Comparison of ENCODE assay signal across 14 cellular contexts in the genomic region with DNA sequence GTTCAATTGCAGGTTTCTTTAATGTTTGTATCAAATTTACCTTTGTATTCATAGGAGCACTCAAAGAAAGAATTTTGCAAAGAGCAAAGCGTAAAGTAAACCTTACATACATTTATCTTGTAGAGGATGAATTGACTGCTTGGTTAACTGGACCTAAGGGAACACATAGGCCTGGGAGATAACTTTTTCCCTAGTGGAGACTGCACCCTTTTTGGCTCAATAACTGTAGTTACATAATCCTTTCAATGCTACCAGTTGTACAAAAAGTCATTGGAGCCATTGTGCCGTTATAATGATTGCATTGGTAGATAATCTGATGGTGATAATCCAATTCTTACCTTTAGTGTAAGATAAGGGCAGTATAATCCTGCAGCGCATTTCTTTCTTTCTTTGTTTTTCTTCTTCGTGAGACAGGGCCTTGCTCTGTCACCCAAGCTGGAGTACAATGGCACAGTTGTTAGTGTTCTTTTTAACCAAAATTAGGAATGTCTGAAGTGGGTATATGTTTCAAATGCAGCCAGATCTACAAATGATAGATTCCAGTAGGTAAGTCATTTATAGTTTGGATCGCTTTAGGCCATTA. TPM values are rescaled to one million over a fixed set of nuclear protein-coding genes. Genes with fewer than 3 reads are reported as not detected.
DNase-seq lines count a peak whose midpoint lies in the region; ATAC-seq and TF ChIP-seq lines count a peak whose summit lies in the region.
"Had no signal": no experiment of that assay in that cellular context is flagged by ENCODE, and none has a peak within 500 bp of the region (broad histone marks: within the 10 kb centered on the region; RNA-seq: fewer than 3 reads in every experiment).

No MANE protein-coding gene starts in this region.

- no peak overlapping the region for H3K4me3 ChIP-seq in neutrophil (ENCODE audit: low read depth in 1 of 2, low read length in 1 of 2)
- H3K4me3 ChIP-seq: A549, GM23248 had no signal

- H3K27me3 ChIP-seq in neutrophil = no peaks in the 10 kb centered on the region
- H3K27me3 ChIP-seq: BE2C had no signal

- TF ChIP-seq CTCF in neutrophil (IDR thresholded peaks at IDR 0.05) = no peak

- peaks cover 41% of the 10 kb centered on the region for H3K36me3 ChIP-seq in neutrophil
- H3K36me3 ChIP-seq: BE2C had no signal

- ATAC-seq in HG03196 (IDR thresholded peaks at IDR 0.05; ENCODE audit: unreplicated experiment) = no peak
- ATAC-seq: A549 had no signal

- peak overlapping the region; percentile 53 for H3K27ac ChIP-seq in caudate nucleus (ENCODE audit: low read depth, low read length)
- peak overlapping the region; percentile 39 for H3K27ac ChIP-seq in neutrophil
- peak overlapping the region; percentile 62 for H3K27ac ChIP-seq in temporal lobe (ENCODE audit: low read depth, low read length)
- H3K27ac ChIP-seq: A549, C4-2B, GM23248 had no signal

- DNase-seq in caudate nucleus (lab: John Stamatoyannopoulos, UW) (no peak), globus pallidus (ENCODE audit: low spot score) (peak; percentile 59), HuH-7.5 (ENCODE audit: low spot score) (no peak)
- no peak for DNase-seq in stimulated activated CD4-positive, alpha-beta T cell treated with anti-CD3 and anti-CD28 coated beads, Interleukin-12 subunit alpha, Interleukin-12 subunit beta, amount 100 ng/mL, for 4 hours
- DNase-seq: BE2C; CD4-positive, alpha-beta memory T cell; DND-41; GDM1; GM23248 had no signal

- peaks cover 0 to 4% of the 10 kb centered on the region in 2 experiments for H3K4me1 ChIP-seq in neutrophil (ENCODE audit: control insufficient read depth in 1 of 2, insufficient read depth in 1 of 2, low read depth in 1 of 2, low read length in 1 of 2)
- H3K4me1 ChIP-seq: BE2C had no signal

- no peaks in the 10 kb centered on the region for H3K9me3 ChIP-seq in neutrophil
- H3K9me3 ChIP-seq: A549, BE2C had no signal

RNA-seq across cellular contexts. Expression of gene ATG13, which starts 18.3 kb away (rescaled TPM):
- 47.7 TPM for total RNA-seq in temporal lobe

RNA-seq across cellular contexts. Expression of gene HARBI1, which starts 18.6 kb away (rescaled TPM):
- total RNA-seq in temporal lobe = 3.4 TPM

RNA-seq across cellular contexts. Expression of gene AMBRA1, which starts 41.8 kb away (rescaled TPM):
- 19.7 TPM for total RNA-seq in temporal lobe
